ENCODE assay signal across 1 cellular context in genomic region chr7:106284516-106285050, GRCh38.
TF ChIP-seq lines count a peak whose summit lies in the region.

NAMPT (minus strand) TSS chr7:106284983; CDS start chr7:106284884, 99 bp downstream.

TF ChIP-seq in HepG2, 621 proteins besides CTCF, POLR2A, EP300 and RAD21 (continued from another document and continues in another):
- TF ChIP-seq KIAA2018 (CRISPR knock-in tag; IDR thresholded peaks at IDR 0.05; ENCODE audit: borderline replicate concordance) (no peak), ZNF142 (CRISPR knock-in tag; IDR thresholded peaks at IDR 0.05) (no peak), HBP1 (CRISPR knock-in tag; IDR thresholded peaks at IDR 0.05; ENCODE audit: low read depth) (no peak), JDP2 (CRISPR knock-in tag; IDR thresholded peaks at IDR 0.05; ENCODE audit: borderline replicate concordance) (no peak), CBX5 (CRISPR knock-in tag; IDR thresholded peaks at IDR 0.05; ENCODE audit: borderline replicate concordance) (no peak), GABPA (IDR thresholded peaks at IDR 0.05; ENCODE audit: low read depth, low read length) (no peak), GABPA (CRISPR knock-in tag; IDR thresholded peaks at IDR 0.05; ENCODE audit: low read depth) (no peak), NR1H2 (CRISPR knock-in tag; IDR thresholded peaks at IDR 0.05; ENCODE audit: borderline replicate concordance, low read depth) (no peak), U2AF1 (optimal IDR thresholded peaks at IDR 0.05; ENCODE audit: low read depth, low read length) (no peak), SP5 (CRISPR knock-in tag; IDR thresholded peaks at IDR 0.05; ENCODE audit: borderline replicate concordance, low read depth) (no peak), BCLAF1 (IDR thresholded peaks at IDR 0.05) (no peak), MZF1 (CRISPR knock-in tag; IDR thresholded peaks at IDR 0.05; ENCODE audit: borderline replicate concordance) (no peak), PHF21A (CRISPR knock-in tag; IDR thresholded peaks at IDR 0.05) (no peak), NR3C1 (CRISPR knock-in tag; IDR thresholded peaks at IDR 0.05) (no peak), GATAD1 (CRISPR knock-in tag; IDR thresholded peaks at IDR 0.05) (no peak), KAT2B (IDR thresholded peaks at IDR 0.05; ENCODE audit: borderline replicate concordance, low read depth, low read length) (no peak), SRSF1 (optimal IDR thresholded peaks at IDR 0.05; ENCODE audit: low read depth, low read length) (no peak), ZNF136 (CRISPR knock-in tag; IDR thresholded peaks at IDR 0.05; ENCODE audit: low read depth) (no peak), ATF4 (CRISPR knock-in tag; IDR thresholded peaks at IDR 0.05) (0 out of 4 replicates have a peak, but pooled peaks of 1 of the 2 experiments have one; percentile 15)
- TF ChIP-seq, protein P1, sequence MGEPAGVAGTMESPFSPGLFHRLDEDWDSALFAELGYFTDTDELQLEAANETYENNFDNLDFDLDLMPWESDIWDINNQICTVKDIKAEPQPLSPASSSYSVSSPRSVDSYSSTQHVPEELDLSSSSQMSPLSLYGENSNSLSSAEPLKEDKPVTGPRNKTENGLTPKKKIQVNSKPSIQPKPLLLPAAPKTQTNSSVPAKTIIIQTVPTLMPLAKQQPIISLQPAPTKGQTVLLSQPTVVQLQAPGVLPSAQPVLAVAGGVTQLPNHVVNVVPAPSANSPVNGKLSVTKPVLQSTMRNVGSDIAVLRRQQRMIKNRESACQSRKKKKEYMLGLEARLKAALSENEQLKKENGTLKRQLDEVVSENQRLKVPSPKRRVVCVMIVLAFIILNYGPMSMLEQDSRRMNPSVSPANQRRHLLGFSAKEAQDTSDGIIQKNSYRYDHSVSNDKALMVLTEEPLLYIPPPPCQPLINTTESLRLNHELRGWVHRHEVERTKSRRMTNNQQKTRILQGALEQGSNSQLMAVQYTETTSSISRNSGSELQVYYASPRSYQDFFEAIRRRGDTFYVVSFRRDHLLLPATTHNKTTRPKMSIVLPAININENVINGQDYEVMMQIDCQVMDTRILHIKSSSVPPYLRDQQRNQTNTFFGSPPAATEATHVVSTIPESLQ (CRISPR knock-in tag; conservative IDR thresholded peaks at IDR 0.05) = no peak
- TF ChIP-seq, protein P2, sequence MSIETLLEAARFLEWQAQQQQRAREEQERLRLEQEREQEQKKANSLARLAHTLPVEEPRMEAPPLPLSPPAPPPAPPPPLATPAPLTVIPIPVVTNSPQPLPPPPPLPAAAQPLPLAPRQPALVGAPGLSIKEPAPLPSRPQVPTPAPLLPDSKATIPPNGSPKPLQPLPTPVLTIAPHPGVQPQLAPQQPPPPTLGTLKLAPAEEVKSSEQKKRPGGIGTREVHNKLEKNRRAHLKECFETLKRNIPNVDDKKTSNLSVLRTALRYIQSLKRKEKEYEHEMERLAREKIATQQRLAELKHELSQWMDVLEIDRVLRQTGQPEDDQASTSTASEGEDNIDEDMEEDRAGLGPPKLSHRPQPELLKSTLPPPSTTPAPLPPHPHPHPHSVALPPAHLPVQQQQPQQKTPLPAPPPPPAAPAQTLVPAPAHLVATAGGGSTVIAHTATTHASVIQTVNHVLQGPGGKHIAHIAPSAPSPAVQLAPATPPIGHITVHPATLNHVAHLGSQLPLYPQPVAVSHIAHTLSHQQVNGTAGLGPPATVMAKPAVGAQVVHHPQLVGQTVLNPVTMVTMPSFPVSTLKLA (IDR thresholded peaks at IDR 0.05) = no peak
- TF ChIP-seq, protein P3, sequence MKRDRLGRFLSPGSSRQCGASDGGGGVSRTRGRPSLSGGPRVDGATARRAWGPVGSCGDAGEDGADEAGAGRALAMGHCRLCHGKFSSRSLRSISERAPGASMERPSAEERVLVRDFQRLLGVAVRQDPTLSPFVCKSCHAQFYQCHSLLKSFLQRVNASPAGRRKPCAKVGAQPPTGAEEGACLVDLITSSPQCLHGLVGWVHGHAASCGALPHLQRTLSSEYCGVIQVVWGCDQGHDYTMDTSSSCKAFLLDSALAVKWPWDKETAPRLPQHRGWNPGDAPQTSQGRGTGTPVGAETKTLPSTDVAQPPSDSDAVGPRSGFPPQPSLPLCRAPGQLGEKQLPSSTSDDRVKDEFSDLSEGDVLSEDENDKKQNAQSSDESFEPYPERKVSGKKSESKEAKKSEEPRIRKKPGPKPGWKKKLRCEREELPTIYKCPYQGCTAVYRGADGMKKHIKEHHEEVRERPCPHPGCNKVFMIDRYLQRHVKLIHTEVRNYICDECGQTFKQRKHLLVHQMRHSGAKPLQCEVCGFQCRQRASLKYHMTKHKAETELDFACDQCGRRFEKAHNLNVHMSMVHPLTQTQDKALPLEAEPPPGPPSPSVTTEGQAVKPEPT (CRISPR knock-in tag; IDR thresholded peaks at IDR 0.05; ENCODE audit: low read depth) = no peak
- TF ChIP-seq, protein P4, sequence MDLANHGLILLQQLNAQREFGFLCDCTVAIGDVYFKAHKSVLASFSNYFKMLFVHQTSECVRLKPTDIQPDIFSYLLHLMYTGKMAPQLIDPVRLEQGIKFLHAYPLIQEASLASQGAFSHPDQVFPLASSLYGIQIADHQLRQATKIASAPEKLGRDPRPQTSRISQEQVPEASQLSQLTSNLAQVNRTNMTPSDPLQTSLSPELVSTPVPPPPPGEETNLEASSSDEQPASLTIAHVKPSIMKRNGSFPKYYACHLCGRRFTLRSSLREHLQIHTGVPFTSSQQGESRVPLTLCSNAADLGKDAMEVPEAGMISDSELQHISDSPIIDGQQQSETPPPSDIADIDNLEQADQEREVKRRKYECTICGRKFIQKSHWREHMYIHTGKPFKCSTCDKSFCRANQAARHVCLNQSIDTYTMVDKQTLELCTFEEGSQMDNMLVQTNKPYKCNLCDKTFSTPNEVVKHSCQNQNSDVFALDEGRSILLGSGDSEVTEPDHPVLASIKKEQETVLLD (CRISPR knock-in tag; IDR thresholded peaks at IDR 0.05; ENCODE audit: low read depth) = no peak; the same call in 1 of the 2 replicates
